ENCODE assay signal across 28 cellular contexts in genomic region chr7:2911466-2911865, GRCh38.
DNase-seq lines count a peak whose midpoint lies in the region; ATAC-seq and TF ChIP-seq lines count a peak whose summit lies in the region.
"Had no signal": no experiment of that assay in that cellular context is flagged by ENCODE, and none has a peak within 500 bp of the region (broad histone marks: within the 10 kb centered on the region; RNA-seq: fewer than 3 reads in every experiment).

No MANE protein-coding gene starts in this region.

- H3K9me3 Mint-ChIP-seq in activated T-cell treated with anti-CD3 and anti-CD28 coated beads, Interleukin-2, amount 50 U/mL, for 24 hours = no peaks in the 10 kb centered on the region
- no peaks in the 10 kb centered on the region for H3K9me3 Mint-ChIP-seq in activated T-cell treated with anti-CD3 and anti-CD28 coated beads, Interleukin-2, amount 50 U/mL, for 72 hours
- H3K9me3 Mint-ChIP-seq in effector memory CD8-positive, alpha-beta T cell = no peaks in the 10 kb centered on the region
- H3K9me3 Mint-ChIP-seq: activated CD4-positive, alpha-beta memory T cell treated with anti-CD3 and anti-CD28 coated beads for 36 hours; activated T-helper 2 cell treated with anti-CD3 and anti-CD28 coated beads, Interferon-gamma antibody, Interleukin-2, Interleukin-4, amounts not matched to agents 10 μg/mL and 5 μg/mL and 100 μg/mL, durations not matched to agents 14 hours and 24 hours and 36 hours; stimulated activated naive CD8-positive, alpha-beta T cell treated with anti-CD3 and anti-CD28 coated beads, Interleukin-15, amount 100 ng/mL, for 72 hours had no signal

- no peaks in the 10 kb centered on the region for H3K27me3 ChIP-seq in NT2/D1 (ENCODE audit: insufficient read depth, insufficient read length)
- no peaks in the 10 kb centered on the region for H3K27me3 ChIP-seq in ovary
- H3K27me3 ChIP-seq: adrenal gland, foreskin keratinocyte, pancreas, uterus had no signal

- TF ChIP-seq EP300 in ovary (IDR thresholded peaks at IDR 0.05) = no peak

- peak overlapping the region in 1 of 2 donors; percentile 79 for H3K27ac ChIP-seq in ovary
- H3K27ac ChIP-seq: adrenal gland, esophagus squamous epithelium, foreskin keratinocyte, heart right ventricle, pancreas, uterus had no signal

- peaks cover 84% of the 10 kb centered on the region for H3K36me3 Mint-ChIP-seq in activated T-cell treated with anti-CD3 and anti-CD28 coated beads, Interleukin-2, amount 50 U/mL, for 24 hours (ENCODE audit: low read depth)
- H3K36me3 Mint-ChIP-seq in activated T-cell treated with anti-CD3 and anti-CD28 coated beads, Interleukin-2, amount 50 U/mL, for 72 hours (ENCODE audit: insufficient read depth in 2 of 2) = peaks cover 8 to 18% of the 10 kb centered on the region in 2 donors
- peaks cover 81% of the 10 kb centered on the region for H3K36me3 Mint-ChIP-seq in effector memory CD8-positive, alpha-beta T cell (ENCODE audit: insufficient read depth)

- H3K36me3 ChIP-seq in NT2/D1 (ENCODE audit: insufficient read depth, insufficient read length, low read length) = peaks cover 8% of the 10 kb centered on the region
- H3K36me3 ChIP-seq in ovary = no peaks in the 10 kb centered on the region
- H3K36me3 ChIP-seq: adrenal gland, esophagus squamous epithelium, heart right ventricle, pancreas, uterus had no signal

- H3K4me3 Mint-ChIP-seq in activated T-cell treated with anti-CD3 and anti-CD28 coated beads, Interleukin-2, amount 50 U/mL, for 24 hours = no peak overlapping the region
- H3K4me3 Mint-ChIP-seq in activated T-cell treated with anti-CD3 and anti-CD28 coated beads, Interleukin-2, amount 50 U/mL, for 72 hours = no peak overlapping the region
- H3K4me3 Mint-ChIP-seq in effector memory CD8-positive, alpha-beta T cell = no peak overlapping the region
- H3K4me3 Mint-ChIP-seq: activated CD4-positive, alpha-beta memory T cell treated with anti-CD3 and anti-CD28 coated beads for 36 hours; stimulated activated naive CD8-positive, alpha-beta T cell treated with anti-CD3 and anti-CD28 coated beads, Interleukin-15, amount 100 ng/mL, for 72 hours had no signal

- H3K4me1 Mint-ChIP-seq in activated T-cell treated with anti-CD3 and anti-CD28 coated beads, Interleukin-2, amount 50 U/mL, for 24 hours (ENCODE audit: low read depth) = no peaks in the 10 kb centered on the region
- H3K4me1 Mint-ChIP-seq in activated T-cell treated with anti-CD3 and anti-CD28 coated beads, Interleukin-2, amount 50 U/mL, for 72 hours (ENCODE audit: low read depth) = no peaks in the 10 kb centered on the region
- H3K4me1 Mint-ChIP-seq in effector memory CD8-positive, alpha-beta T cell (ENCODE audit: low read depth in 2 of 2) = peaks cover 0 to 2% of the 10 kb centered on the region in 2 donors
- H3K4me1 Mint-ChIP-seq: stimulated activated naive CD8-positive, alpha-beta T cell treated with anti-CD3 and anti-CD28 coated beads, Interleukin-15, amount 100 ng/mL, for 72 hours had no signal

- TF ChIP-seq POLR2A in ovary (IDR thresholded peaks at IDR 0.05) = no peak

- intact Hi-C loops in ovary (cut with DNase I) = no loop called here

- TF ChIP-seq CTCF in ovary (IDR thresholded peaks at IDR 0.05) = no peak

- ATAC-seq in activated T-cell treated with anti-CD3 and anti-CD28 coated beads, Interleukin-2, amount 50 U/mL, for 72 hours (replicated peaks in 1 of 2) = no peak
- ATAC-seq in effector memory CD8-positive, alpha-beta T cell (replicated peaks) = no peak
- ATAC-seq in HG03196 (IDR thresholded peaks at IDR 0.05; ENCODE audit: unreplicated experiment) = no peak
- ATAC-seq: activated CD4-positive, CD25-positive, alpha-beta regulatory T cell treated with anti-CD3 and anti-CD28 coated beads, Interleukin-2, amount 50 U/mL, for 24 hours; foreskin keratinocyte; pancreas; stimulated activated naive CD8-positive, alpha-beta T cell treated with anti-CD3 and anti-CD28 coated beads, Interleukin-15, amount 100 ng/mL, for 72 hours had no signal

- no peaks in the 10 kb centered on the region for H3K9me3 ChIP-seq in NT2/D1 (ENCODE audit: insufficient read depth, low read length)
- no peaks in the 10 kb centered on the region for H3K9me3 ChIP-seq in ovary
- H3K9me3 ChIP-seq: adrenal gland, esophagus squamous epithelium, heart right ventricle, pancreas, uterus had no signal

- H3K4me3 ChIP-seq in NT2/D1 (ENCODE audit: insufficient read length, low read depth) (no peak overlapping the region), ovary (no peak overlapping the region)
- H3K4me3 ChIP-seq: adrenal gland, esophagus squamous epithelium, heart right ventricle, pancreas, smooth muscle cell, uterus had no signal

- H3K4me1 ChIP-seq in NT2/D1 (ENCODE audit: insufficient read depth, insufficient read length) = peaks cover 5% of the 10 kb centered on the region
- peaks cover 10% of the 10 kb centered on the region for H3K4me1 ChIP-seq in ovary (ENCODE audit: insufficient read depth)
- H3K4me1 ChIP-seq: adrenal gland, esophagus squamous epithelium, foreskin keratinocyte, heart right ventricle, pancreas, uterus had no signal

- no peaks in the 10 kb centered on the region for H3K27me3 Mint-ChIP-seq in activated T-cell treated with anti-CD3 and anti-CD28 coated beads, Interleukin-2, amount 50 U/mL, for 24 hours
- H3K27me3 Mint-ChIP-seq in activated T-cell treated with anti-CD3 and anti-CD28 coated beads, Interleukin-2, amount 50 U/mL, for 72 hours (ENCODE audit: low read depth) = no peaks in the 10 kb centered on the region
- H3K27me3 Mint-ChIP-seq in effector memory CD8-positive, alpha-beta T cell = no peaks in the 10 kb centered on the region
- H3K27me3 Mint-ChIP-seq: activated CD4-positive, alpha-beta memory T cell treated with anti-CD3 and anti-CD28 coated beads for 36 hours; stimulated activated naive CD8-positive, alpha-beta T cell treated with anti-CD3 and anti-CD28 coated beads, Interleukin-15, amount 100 ng/mL, for 72 hours had no signal

- 3 to 14% (median 8%) methylated on average over 13 of the region's 13 CpGs for WGBS in ovary, 3 donors

- H3K9ac ChIP-seq in NT2/D1 (ENCODE audit: insufficient read length, low read depth) = peak overlapping the region; percentile 10

- H3K27ac Mint-ChIP-seq in activated T-cell treated with anti-CD3 and anti-CD28 coated beads, Interleukin-2, amount 50 U/mL, for 24 hours = peak overlapping the region; percentile 73
- no peak overlapping the region for H3K27ac Mint-ChIP-seq in activated T-cell treated with anti-CD3 and anti-CD28 coated beads, Interleukin-2, amount 50 U/mL, for 72 hours
- peak overlapping the region; percentile 23 to 73 for H3K27ac Mint-ChIP-seq in effector memory CD8-positive, alpha-beta T cell
- H3K27ac Mint-ChIP-seq: activated CD4-positive, alpha-beta memory T cell treated with anti-CD3 and anti-CD28 coated beads for 36 hours; activated T-helper 2 cell treated with anti-CD3 and anti-CD28 coated beads, Interferon-gamma antibody, Interleukin-2, Interleukin-4, amounts not matched to agents 10 μg/mL and 5 μg/mL and 100 μg/mL, durations not matched to agents 14 hours and 24 hours and 36 hours had no signal

- no peak for DNase-seq in activated T-cell treated with anti-CD3 and anti-CD28 coated beads, Interleukin-2, amount 50 U/mL, for 24 hours
- DNase-seq in activated T-cell treated with anti-CD3 and anti-CD28 coated beads, Interleukin-2, amount 50 U/mL, for 72 hours = no peak
- DNase-seq in NT2/D1 (ENCODE audit: low read depth, low spot score) (no peak), ovary (peak; percentile 19 to 81 (median 71)), RPMI8226 (no peak)
- DNase-seq in effector memory CD8-positive, alpha-beta T cell = no peak
- DNase-seq in stimulated activated CD8-positive, alpha-beta memory T cell treated with anti-CD3 and anti-CD28 coated beads, Interleukin-4, amount 100 ng/mL, for 48 hours = no peak
- DNase-seq: activated CD4-positive, alpha-beta memory T cell treated with anti-CD3 and anti-CD28 coated beads for 36 hours; activated CD8-positive, alpha-beta memory T cell treated with anti-CD3 and anti-CD28 coated beads, Interleukin-2, amount 50 U/mL, for 48 hours; adrenal gland; DMS 273 treated with DMSO at 0.1 percent for 48 hours; esophagus squamous epithelium; foreskin keratinocyte; heart right ventricle; Kasumi-1; NCI-H146; NCI-H2107; NCI-H446 treated with DMSO at 0.1 percent for 48 hours; NCI-H774; pancreas; stimulated activated CD4-positive, alpha-beta T cell treated with anti-CD3 and anti-CD28 coated beads, Interleukin-1b, Interleukin-23, amount 100 ng/mL, for 48 hours; stimulated activated naive CD8-positive, alpha-beta T cell treated with anti-CD3 and anti-CD28 coated beads, Interleukin-15, amount 100 ng/mL, for 72 hours; T-helper 2 cell; uterus had no signal

Comparison
In these comparisons a context has a peak if more than half of its experiments do, and no peak if none do; other contexts are left out.
1. DNase-seq: peak in ovary (5 of 5); none in activated T-cell treated with anti-CD3 and anti-CD28 coated beads, Interleukin-2, amount 50 U/mL, for 24 hours (single experiment), activated T-cell treated with anti-CD3 and anti-CD28 coated beads, Interleukin-2, amount 50 U/mL, for 72 hours (0 of 2), NT2/D1 (single experiment), effector memory CD8-positive, alpha-beta T cell (0 of 3), RPMI8226 (single experiment) and stimulated activated CD8-positive, alpha-beta memory T cell treated with anti-CD3 and anti-CD28 coated beads, Interleukin-4, amount 100 ng/mL, for 48 hours (single experiment).